16 cellular contexts compared by ENCODE assay signal in genomic region chr7:121546632-121547340, GRCh38.
DNase-seq lines count a peak whose midpoint lies in the region; ATAC-seq, FAIRE-seq and TF ChIP-seq lines count a peak whose summit lies in the region.
"Had no signal": no experiment of that assay in that cellular context is flagged by ENCODE, and none has a peak within 500 bp of the region (broad histone marks: within the 10 kb centered on the region; RNA-seq: fewer than 3 reads in every experiment).

No MANE protein-coding gene starts in this region.

- H3K4me1 ChIP-seq in H9 (ENCODE audit: insufficient read depth, low read length) (no peaks in the 10 kb centered on the region), neuron (ENCODE audit: insufficient read depth, low read length) (peaks cover 2% of the 10 kb centered on the region)
- no peaks in the 10 kb centered on the region for H3K4me1 ChIP-seq in CD8-positive, alpha-beta T cell (ENCODE audit: insufficient read depth, low read length)
- H3K4me1 ChIP-seq: gastroesophageal sphincter had no signal

- no peak overlapping the region for H2BK20ac ChIP-seq in H9 (ENCODE audit: low read depth, low read length, poor library complexity, severe bottlenecking)

- POLR2A ChIA-PET in CD8-positive, alpha-beta T cell (lab: Charles Lee) = no interaction called here

- no peaks in the 10 kb centered on the region; the same call in 1 of the 2 replicates for H3K27me3 Mint-ChIP-seq in H9 (ENCODE audit: low read depth)
- no peaks in the 10 kb centered on the region for H3K27me3 Mint-ChIP-seq in CD8-positive, alpha-beta T cell (ENCODE audit: low read depth)
- H3K27me3 Mint-ChIP-seq: brain; stimulated activated naive CD8-positive, alpha-beta T cell treated with anti-CD3 and anti-CD28 coated beads, Interleukin-15, amount 100 ng/mL, for 72 hours had no signal

- H3K4me3 Mint-ChIP-seq in H9 = no peak overlapping the region
- no peak overlapping the region for H3K4me3 Mint-ChIP-seq in CD8-positive, alpha-beta T cell
- H3K4me3 Mint-ChIP-seq: stimulated activated naive CD8-positive, alpha-beta T cell treated with anti-CD3 and anti-CD28 coated beads, Interleukin-15, amount 100 ng/mL, for 72 hours had no signal

- no peak overlapping the region for H3T11ph ChIP-seq in H9 (ENCODE audit: low read length)

- H3K18ac ChIP-seq in H9 (ENCODE audit: insufficient read length, low read depth, low read length) = no peak overlapping the region

- no peak overlapping the region for H2BK12ac ChIP-seq in H9 (ENCODE audit: insufficient read length, low read depth, low read length)

- H3K27ac ChIP-seq in H9 (ENCODE audit: insufficient read length, low read depth, low read length) = no peak overlapping the region
- H3K27ac ChIP-seq in brain microvascular endothelial cell = peak overlapping the region; percentile 1
- H3K27ac ChIP-seq in CD8-positive, alpha-beta T cell (ENCODE audit: low read depth, low read length) = no peak overlapping the region
- H3K27ac ChIP-seq: gastroesophageal sphincter, HL-60 had no signal

- no peak overlapping the region for H4K5ac ChIP-seq in H9 (ENCODE audit: insufficient read length, low read depth, low read length)

- H2AFZ ChIP-seq in H9 (ENCODE audit: low read length) (peak overlapping the region; percentile 96), neuron (ENCODE audit: low read depth, low read length) (peak overlapping the region; percentile 63)

- H3K27ac Mint-ChIP-seq in H9 = no peak overlapping the region
- no peak overlapping the region for H3K27ac Mint-ChIP-seq in CD8-positive, alpha-beta T cell

- H3K27me3 ChIP-seq in H9 (ENCODE audit: insufficient read depth, low read length) = no peaks in the 10 kb centered on the region
- H3K27me3 ChIP-seq in brain microvascular endothelial cell (replicated peaks) = no peaks in the 10 kb centered on the region
- no peaks in the 10 kb centered on the region for H3K27me3 ChIP-seq in neuron (ENCODE audit: insufficient read depth, low read length)
- H3K27me3 ChIP-seq in CD8-positive, alpha-beta T cell (ENCODE audit: insufficient read depth, low read length) = no peaks in the 10 kb centered on the region
- H3K27me3 ChIP-seq: gastroesophageal sphincter had no signal

- FAIRE-seq in urothelium cell line (lab: Jason Lieb, UNC) = no peak

- H3K23ac ChIP-seq in H9 (ENCODE audit: insufficient read length, low read depth, low read length) = no peak overlapping the region

- peaks cover 0 to 2% of the 10 kb centered on the region in 2 experiments; a peak in 1 of 4 replicates for H3K4me1 Mint-ChIP-seq in H9
- H3K4me1 Mint-ChIP-seq in CD8-positive, alpha-beta T cell (ENCODE audit: low read depth) = peaks cover 7% of the 10 kb centered on the region

- no peak overlapping the region for H3K4me2 ChIP-seq in H9 (ENCODE audit: insufficient read depth, insufficient read length, low read length)

- peaks cover 12 to 16% of the 10 kb centered on the region in 2 experiments for H3K9me3 Mint-ChIP-seq in H9
- no peaks in the 10 kb centered on the region for H3K9me3 Mint-ChIP-seq in CD8-positive, alpha-beta T cell
- H3K9me3 Mint-ChIP-seq: stimulated activated naive CD8-positive, alpha-beta T cell treated with anti-CD3 and anti-CD28 coated beads, Interleukin-15, amount 100 ng/mL, for 72 hours had no signal

- H3K4ac ChIP-seq in H9 (ENCODE audit: low read depth, low read length) = no peak overlapping the region

- H3K4me3 ChIP-seq in brain microvascular endothelial cell (ENCODE audit: low read depth, low read length) (no peak overlapping the region), neuron (ENCODE audit: low read length) (no peak overlapping the region)
- no peak overlapping the region for H3K4me3 ChIP-seq in CD8-positive, alpha-beta T cell (ENCODE audit: low read depth, low read length)
- H3K4me3 ChIP-seq: gastroesophageal sphincter had no signal

- no peaks in the 10 kb centered on the region for H4K20me1 ChIP-seq in H9 (ENCODE audit: control insufficient read depth, insufficient read depth, insufficient read length)

- no peak overlapping the region for H2BK5ac ChIP-seq in H9 (ENCODE audit: insufficient read length, low read length)

- ATAC-seq in CD8-positive, alpha-beta T cell = no peak

- no peak overlapping the region for H3K56ac ChIP-seq in H9 (ENCODE audit: insufficient read length, low read depth, low read length)

- peaks cover 3 to 19% (median 11%) of the 10 kb centered on the region in 3 experiments; a peak in 6 of 7 replicates for H3K36me3 Mint-ChIP-seq in H9 (ENCODE audit: insufficient read depth in 1 of 3, low read depth in 3 of 3)
- H3K36me3 Mint-ChIP-seq in CD8-positive, alpha-beta T cell = no peaks in the 10 kb centered on the region
- H3K36me3 Mint-ChIP-seq: brain had no signal

- no peaks in the 10 kb centered on the region for H3K9me3 ChIP-seq in H9 (ENCODE audit: control insufficient read depth, low read depth, low read length)
- H3K9me3 ChIP-seq in neuron (ENCODE audit: low read length) = no peaks in the 10 kb centered on the region
- H3K9me3 ChIP-seq in CD8-positive, alpha-beta T cell (ENCODE audit: low read length) = no peaks in the 10 kb centered on the region
- H3K9me3 ChIP-seq: Caco-2, gastroesophageal sphincter had no signal

- DNase-seq in H9 (no peak), NCI-H69 (lab: John Stamatoyannopoulos, UW) (peak; percentile 55), brain microvascular endothelial cell (no peak), urothelium cell line (ENCODE audit: low spot score) (no peak), NCI-H226 (no peak)
- no peak for DNase-seq in CD8-positive, alpha-beta T cell
- DNase-seq: activated CD4-positive, alpha-beta T cell treated with anti-CD3 and anti-CD28 coated beads, Interleukin-2, amount 50 U/mL, for 1 hour; activated naive CD4-positive, alpha-beta T cell treated with anti-CD3 and anti-CD28 coated beads, Interleukin-2, amount 50 U/mL, for 16 hours; left cardiac atrium; retina; stimulated activated naive CD8-positive, alpha-beta T cell treated with anti-CD3 and anti-CD28 coated beads, Interleukin-15, amount 100 ng/mL, for 72 hours had no signal

- no peaks in the 10 kb centered on the region for H3K79me2 ChIP-seq in H9 (ENCODE audit: insufficient read depth, low read length)

- CTCF ChIA-PET in CD8-positive, alpha-beta T cell (lab: Charles Lee) = interaction anchor here (0.6 to 3.8 kb wide), 17 partner anchors 9 to 195 kb away, joined by 3 to 79 read pairs (median 3); partner anchors contain the start of gene FAM3C

- H2BK15ac ChIP-seq in H9 (ENCODE audit: low read depth, low read length) = no peak overlapping the region

- no peak overlapping the region for H4K8ac ChIP-seq in H9 (replicated peaks; ENCODE audit: insufficient read length, low read depth, low read length)

- H3K79me1 ChIP-seq in H9 (ENCODE audit: insufficient read depth, low read depth, low read length, poor library complexity, severe bottlenecking) = no peaks in the 10 kb centered on the region

- in situ Hi-C loops in brain microvascular endothelial cell (cut with HindIII; ENCODE audit: low pct_ligation_motif_present, low sequenced_read_pairs) = loop anchor here (25.0 kb wide), 1 partner anchor 184 kb away; no protein-coding TSS in a partner anchor

- H3K14ac ChIP-seq in H9 (ENCODE audit: insufficient read depth, low read length) = no peak overlapping the region

- H3K23me2 ChIP-seq in H9 (ENCODE audit: insufficient read length, low read depth, low read length, poor library complexity, severe bottlenecking) = no peaks in the 10 kb centered on the region

- intact Hi-C loops in CD8-positive, alpha-beta T cell (cut with DNase I, micrococcal nuclease) = loop anchor here (1.0 to 10.0 kb wide), 7 partner anchors 105 to 562 kb away; partner anchors contain the start of gene CPED1 (in 1 of the 2)

- no peak for TF ChIP-seq CTCF in H9 (conservative IDR thresholded peaks at IDR 0.05)
- no peak for TF ChIP-seq CTCF in brain microvascular endothelial cell (IDR thresholded peaks at IDR 0.05; ENCODE audit: low read depth, low read length, missing control alignments)
- no peak for TF ChIP-seq CTCF in CD8-positive, alpha-beta T cell (IDR thresholded peaks at IDR 0.05)

- no peak overlapping the region for H3K9ac ChIP-seq in H9 (ENCODE audit: extremely low read depth, insufficient read length, low read length)

- no CpG with 5 or more reads among the region's 4 CpGs for WGBS in H9 (ENCODE audit: extremely low coverage, insufficient read length, low lambda C conversion rate)

- H3K36me3 ChIP-seq in brain microvascular endothelial cell (replicated peaks) = no peaks in the 10 kb centered on the region
- no peaks in the 10 kb centered on the region for H3K36me3 ChIP-seq in neuron (ENCODE audit: insufficient read depth, low read length)
- no peaks in the 10 kb centered on the region for H3K36me3 ChIP-seq in CD8-positive, alpha-beta T cell (ENCODE audit: insufficient read depth, low read length)
- H3K36me3 ChIP-seq: gastroesophageal sphincter had no signal

- no peak overlapping the region for H4K91ac ChIP-seq in H9 (ENCODE audit: insufficient read length, low read depth, low read length)

- no peak overlapping the region for H2BK120ac ChIP-seq in H9 (ENCODE audit: low read depth, low read length, poor library complexity, severe bottlenecking)

- H2AK5ac ChIP-seq in H9 (ENCODE audit: insufficient read length, low read length) = no peak overlapping the region
